In the genomic region with DNA sequence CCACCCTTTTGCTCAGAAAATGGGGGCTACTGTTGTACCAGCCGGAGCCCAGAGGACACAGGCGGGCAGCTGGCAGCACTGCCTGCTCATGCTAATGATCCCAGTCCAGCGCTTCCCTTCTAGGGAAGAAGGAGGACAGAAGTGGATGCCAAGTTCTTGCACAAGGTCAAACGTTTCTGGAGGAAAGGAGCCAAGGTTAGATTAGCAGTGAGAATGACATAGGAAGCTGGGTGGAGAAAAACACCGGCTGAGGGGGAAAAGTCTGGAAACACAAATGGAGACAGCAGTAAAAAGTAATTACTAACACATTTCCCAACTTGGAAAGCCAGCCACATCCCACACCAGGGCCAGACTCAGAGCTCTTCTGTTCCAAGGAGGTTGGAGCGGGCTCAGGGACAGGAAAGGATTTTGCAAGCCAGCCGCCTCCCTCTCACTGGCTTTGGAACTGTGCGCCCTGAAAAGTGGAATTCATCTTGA, we compare ENCODE assay signal across 11 cellular contexts.
A peak's percentile ranks its signal among the peaks of the same experiment; 100 is the strongest.
DNase-seq lines count a peak whose midpoint lies in the region; ATAC-seq and TF ChIP-seq lines count a peak whose summit lies in the region.
"Had no signal": no experiment of that assay in that cellular context is flagged by ENCODE, and none has a peak within 500 bp of the region (broad histone marks: within the 10 kb centered on the region; RNA-seq: fewer than 3 reads in every experiment).

No MANE protein-coding gene starts in this region.

- DNase-seq in Daoy (ENCODE audit: low read depth) (peak; percentile 35), cardiac fibroblast (ENCODE audit: low read depth in 2 of 2) (peak; percentile 73 to 97), inferior parietal cortex (ENCODE audit: extremely low spot score) (peak; percentile 55), sciatic nerve (ENCODE audit: low spot score) (peak; percentile 84), NCI-H82 treated with DMSO at 0.1 percent for 48 hours (lab: John Stamatoyannopoulos, UW; ENCODE audit: unreplicated experiment) (no peak), NCI-H1436 treated with DMSO at 0.1 percent for 48 hours (lab: John Stamatoyannopoulos, UW) (no peak), NCI-H2171 (lab: John Stamatoyannopoulos, UW) (no peak)
- DNase-seq: NCI-H510A treated with DMSO at 0.1 percent for 48 hours; stimulated activated naive CD8-positive, alpha-beta T cell treated with anti-CD3 and anti-CD28 coated beads, Interleukin-15, Interleukin-2, amounts not matched to agents 100 U/mL and 50 U/mL, for 24 hours had no signal

- peak; percentile 98 for ATAC-seq in sciatic nerve
- ATAC-seq in GM18870 (IDR thresholded peaks at IDR 0.05; ENCODE audit: unreplicated experiment): no peak
- ATAC-seq: stimulated activated naive CD8-positive, alpha-beta T cell treated with anti-CD3 and anti-CD28 coated beads, Interleukin-15, Interleukin-2, amounts not matched to agents 100 U/mL and 50 U/mL, for 24 hours had no signal

- no peak for TF ChIP-seq CTCF in cardiac fibroblast (IDR thresholded peaks at IDR 0.05; ENCODE audit: low read depth, low read length)

- peak overlapping the region in 1 of 2 donors; percentile 4 for H3K4me3 ChIP-seq in cardiac fibroblast (replicated peaks in 1 of 2; ENCODE audit: low read depth in 2 of 2, low read length in 2 of 2)
- H3K4me3 ChIP-seq: cardiac muscle cell had no signal

- intact Hi-C loops in sciatic nerve (cut with DNase I): no loop called here

Comparison
In these comparisons a context has a peak if more than half of its experiments do, and no peak if none do; other contexts are left out.
1. DNase-seq: peak in Daoy (single experiment), cardiac fibroblast (2 of 2), inferior parietal cortex (single experiment) and sciatic nerve (single experiment); none in NCI-H82 treated with DMSO at 0.1 percent for 48 hours (single experiment), NCI-H1436 treated with DMSO at 0.1 percent for 48 hours (single experiment) and NCI-H2171 (single experiment).